1 cellular context compared by ENCODE assay signal in the genomic region with DNA sequence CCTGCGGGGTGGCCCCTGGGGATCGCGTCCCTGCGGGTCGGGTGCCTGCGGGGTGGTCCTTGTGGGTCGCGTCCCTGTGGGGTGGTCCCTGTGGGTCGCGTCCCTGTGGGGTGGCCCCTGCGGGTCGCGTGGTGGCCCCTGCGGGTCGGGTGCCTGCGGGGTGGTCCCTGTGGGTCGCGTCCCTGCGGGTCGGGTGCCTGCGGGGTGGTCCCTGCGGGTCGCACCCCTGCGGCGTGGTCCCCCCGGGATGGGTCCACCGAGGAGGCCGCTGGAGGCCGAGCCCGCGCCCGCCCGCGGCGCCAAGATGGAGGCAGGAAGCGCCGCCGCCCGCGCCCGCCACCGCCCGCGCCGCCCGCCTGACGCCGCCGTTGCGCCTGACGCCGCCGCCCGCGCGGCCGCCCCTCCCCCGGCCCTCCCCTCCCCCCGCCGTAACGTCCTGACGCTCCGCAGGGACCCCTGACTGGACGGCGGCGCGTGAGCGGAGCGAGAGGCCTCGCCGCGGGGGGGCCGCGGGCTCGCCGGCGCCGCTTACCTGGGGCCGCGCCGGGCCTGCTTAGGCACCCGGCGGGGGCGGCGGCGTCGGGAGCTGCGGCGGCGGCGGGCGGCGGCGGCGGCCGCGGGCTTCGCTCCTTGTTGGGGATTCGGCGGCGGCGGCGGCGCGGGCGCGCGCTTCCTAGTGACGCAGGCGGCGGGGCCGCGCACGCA.
TF ChIP-seq lines count a peak whose summit lies in the region.

A gene with protein sequence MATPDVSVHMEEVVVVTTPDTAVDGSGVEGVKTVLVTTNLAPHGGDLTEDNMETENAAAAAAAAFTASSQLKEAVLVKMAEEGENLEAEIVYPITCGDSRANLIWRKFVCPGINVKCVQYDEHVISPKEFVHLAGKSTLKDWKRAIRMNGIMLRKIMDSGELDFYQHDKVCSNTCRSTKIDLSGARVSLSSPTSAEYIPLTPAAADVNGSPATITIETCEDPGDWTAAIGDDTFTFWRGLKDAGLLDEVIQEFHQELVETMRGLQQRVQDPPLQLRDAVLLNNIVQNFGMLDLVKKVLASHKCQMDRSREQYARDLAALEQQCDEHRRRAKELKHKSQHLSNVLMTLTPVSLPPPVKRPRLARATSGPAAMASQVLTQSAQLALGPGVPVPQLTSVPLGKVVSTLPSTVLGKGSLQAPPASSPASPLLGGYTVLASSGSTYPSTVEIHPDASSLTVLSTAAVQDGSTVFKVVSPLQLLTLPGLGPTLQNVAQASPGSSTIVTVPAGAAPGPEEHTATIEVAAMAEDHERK (minus strand): TSS at position 678 of the 705 bp plus-strand sequence. CDS start 7,704 bp downstream, outside the sequence.

TF ChIP-seq in K562, 482 proteins besides CTCF, POLR2A, EP300 and RAD21 (continues in another document):
- TF ChIP-seq PCBP1 (IDR thresholded peaks at IDR 0.05; ENCODE audit: low read depth, low read length, poor library complexity, severe bottlenecking): peak; percentile 40
- TF ChIP-seq ZNF584 (CRISPR knock-in tag; IDR thresholded peaks at IDR 0.05; ENCODE audit: low read depth): no peak
- TF ChIP-seq CREM (IDR thresholded peaks at IDR 0.05; ENCODE audit: low read depth): peak; percentile 88
- no peak for TF ChIP-seq ZNF354B (CRISPR knock-in tag; IDR thresholded peaks at IDR 0.05)
- TF ChIP-seq FOSL1 (tag; conservative IDR thresholded peaks at IDR 0.05): peak; percentile 55; the same call in 1 of the 2 replicates
- no peak for TF ChIP-seq NBN (IDR thresholded peaks at IDR 0.05; ENCODE audit: low read depth)
- no peak for TF ChIP-seq ZNF274 (IDR thresholded peaks at IDR 0.05; ENCODE audit: borderline replicate concordance, low read depth, low read length)
- peak; percentile 53; the same call in 1 of the 2 replicates for TF ChIP-seq GABPA (tag; conservative IDR thresholded peaks at IDR 0.05; ENCODE audit: low read depth)
- TF ChIP-seq, protein P1, sequence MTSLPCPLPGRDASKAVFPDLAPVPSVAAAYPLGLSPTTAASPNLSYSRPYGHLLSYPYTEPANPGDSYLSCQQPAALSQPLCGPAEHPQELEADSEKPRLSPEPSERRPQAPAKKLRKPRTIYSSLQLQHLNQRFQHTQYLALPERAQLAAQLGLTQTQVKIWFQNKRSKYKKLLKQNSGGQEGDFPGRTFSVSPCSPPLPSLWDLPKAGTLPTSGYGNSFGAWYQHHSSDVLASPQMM (CRISPR knock-in tag; IDR thresholded peaks at IDR 0.05): no peak
- TF ChIP-seq ZNF644 (tag; IDR thresholded peaks at IDR 0.05; ENCODE audit: low read depth): no peak
- TF ChIP-seq, protein P2, sequence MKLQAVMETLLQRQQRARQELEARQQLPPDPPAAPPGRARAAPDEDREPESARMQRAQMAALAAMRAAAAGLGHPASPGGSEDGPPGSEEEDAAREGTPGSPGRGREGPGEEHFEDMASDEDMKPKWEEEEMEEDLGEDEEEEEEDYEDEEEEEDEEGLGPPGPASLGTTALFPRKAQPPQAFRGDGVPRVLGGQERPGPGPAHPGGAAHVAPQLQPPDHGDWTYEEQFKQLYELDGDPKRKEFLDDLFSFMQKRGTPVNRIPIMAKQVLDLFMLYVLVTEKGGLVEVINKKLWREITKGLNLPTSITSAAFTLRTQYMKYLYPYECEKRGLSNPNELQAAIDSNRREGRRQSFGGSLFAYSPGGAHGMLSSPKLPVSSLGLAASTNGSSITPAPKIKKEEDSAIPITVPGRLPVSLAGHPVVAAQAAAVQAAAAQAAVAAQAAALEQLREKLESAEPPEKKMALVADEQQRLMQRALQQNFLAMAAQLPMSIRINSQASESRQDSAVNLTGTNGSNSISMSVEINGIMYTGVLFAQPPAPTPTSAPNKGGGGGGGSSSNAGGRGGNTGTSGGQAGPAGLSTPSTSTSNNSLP (IDR thresholded peaks at IDR 0.05; ENCODE audit: borderline replicate concordance, low read depth, low read length): no peak
- TF ChIP-seq, protein P3, sequence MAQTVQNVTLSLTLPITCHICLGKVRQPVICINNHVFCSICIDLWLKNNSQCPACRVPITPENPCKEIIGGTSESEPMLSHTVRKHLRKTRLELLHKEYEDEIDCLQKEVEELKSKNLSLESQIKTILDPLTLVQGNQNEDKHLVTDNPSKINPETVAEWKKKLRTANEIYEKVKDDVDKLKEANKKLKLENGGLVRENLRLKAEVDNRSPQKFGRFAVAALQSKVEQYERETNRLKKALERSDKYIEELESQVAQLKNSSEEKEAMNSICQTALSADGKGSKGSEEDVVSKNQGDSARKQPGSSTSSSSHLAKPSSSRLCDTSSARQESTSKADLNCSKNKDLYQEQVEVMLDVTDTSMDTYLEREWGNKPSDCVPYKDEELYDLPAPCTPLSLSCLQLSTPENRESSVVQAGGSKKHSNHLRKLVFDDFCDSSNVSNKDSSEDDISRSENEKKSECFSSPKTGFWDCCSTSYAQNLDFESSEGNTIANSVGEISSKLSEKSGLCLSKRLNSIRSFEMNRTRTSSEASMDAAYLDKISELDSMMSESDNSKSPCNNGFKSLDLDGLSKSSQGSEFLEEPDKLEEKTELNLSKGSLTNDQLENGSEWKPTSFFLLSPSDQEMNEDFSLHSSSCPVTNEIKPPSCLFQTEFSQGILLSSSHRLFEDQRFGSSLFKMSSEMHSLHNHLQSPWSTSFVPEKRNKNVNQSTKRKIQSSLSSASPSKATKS (CRISPR knock-in tag; IDR thresholded peaks at IDR 0.05): no peak
- no peak for TF ChIP-seq SAFB2 (IDR thresholded peaks at IDR 0.05; ENCODE audit: borderline replicate concordance, low read depth, low read length, severe bottlenecking)
- TF ChIP-seq, protein P4, sequence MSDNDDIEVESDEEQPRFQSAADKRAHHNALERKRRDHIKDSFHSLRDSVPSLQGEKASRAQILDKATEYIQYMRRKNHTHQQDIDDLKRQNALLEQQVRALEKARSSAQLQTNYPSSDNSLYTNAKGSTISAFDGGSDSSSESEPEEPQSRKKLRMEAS (CRISPR knock-in tag; IDR thresholded peaks at IDR 0.05): no peak
- TF ChIP-seq SMARCA5 (IDR thresholded peaks at IDR 0.05): no peak
- TF ChIP-seq, protein P5, sequence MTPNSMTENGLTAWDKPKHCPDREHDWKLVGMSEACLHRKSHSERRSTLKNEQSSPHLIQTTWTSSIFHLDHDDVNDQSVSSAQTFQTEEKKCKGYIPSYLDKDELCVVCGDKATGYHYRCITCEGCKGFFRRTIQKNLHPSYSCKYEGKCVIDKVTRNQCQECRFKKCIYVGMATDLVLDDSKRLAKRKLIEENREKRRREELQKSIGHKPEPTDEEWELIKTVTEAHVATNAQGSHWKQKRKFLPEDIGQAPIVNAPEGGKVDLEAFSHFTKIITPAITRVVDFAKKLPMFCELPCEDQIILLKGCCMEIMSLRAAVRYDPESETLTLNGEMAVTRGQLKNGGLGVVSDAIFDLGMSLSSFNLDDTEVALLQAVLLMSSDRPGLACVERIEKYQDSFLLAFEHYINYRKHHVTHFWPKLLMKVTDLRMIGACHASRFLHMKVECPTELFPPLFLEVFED (CRISPR knock-in tag; conservative IDR thresholded peaks at IDR 0.05): no peak
- no peak for TF ChIP-seq MXI1 (IDR thresholded peaks at IDR 0.05; ENCODE audit: low read depth, low read length)
- no peak for TF ChIP-seq BRF1 (IDR thresholded peaks at IDR 0.05; ENCODE audit: borderline replicate concordance, extremely low read depth, insufficient read length)
- TF ChIP-seq, protein P6, sequence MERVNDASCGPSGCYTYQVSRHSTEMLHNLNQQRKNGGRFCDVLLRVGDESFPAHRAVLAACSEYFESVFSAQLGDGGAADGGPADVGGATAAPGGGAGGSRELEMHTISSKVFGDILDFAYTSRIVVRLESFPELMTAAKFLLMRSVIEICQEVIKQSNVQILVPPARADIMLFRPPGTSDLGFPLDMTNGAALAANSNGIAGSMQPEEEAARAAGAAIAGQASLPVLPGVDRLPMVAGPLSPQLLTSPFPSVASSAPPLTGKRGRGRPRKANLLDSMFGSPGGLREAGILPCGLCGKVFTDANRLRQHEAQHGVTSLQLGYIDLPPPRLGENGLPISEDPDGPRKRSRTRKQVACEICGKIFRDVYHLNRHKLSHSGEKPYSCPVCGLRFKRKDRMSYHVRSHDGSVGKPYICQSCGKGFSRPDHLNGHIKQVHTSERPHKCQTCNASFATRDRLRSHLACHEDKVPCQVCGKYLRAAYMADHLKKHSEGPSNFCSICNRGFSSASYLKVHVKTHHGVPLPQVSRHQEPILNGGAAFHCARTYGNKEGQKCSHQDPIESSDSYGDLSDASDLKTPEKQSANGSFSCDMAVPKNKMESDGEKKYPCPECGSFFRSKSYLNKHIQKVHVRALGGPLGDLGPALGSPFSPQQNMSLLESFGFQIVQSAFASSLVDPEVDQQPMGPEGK (CRISPR knock-in tag; IDR thresholded peaks at IDR 0.05; ENCODE audit: borderline replicate concordance): no peak
- TF ChIP-seq, protein P7, sequence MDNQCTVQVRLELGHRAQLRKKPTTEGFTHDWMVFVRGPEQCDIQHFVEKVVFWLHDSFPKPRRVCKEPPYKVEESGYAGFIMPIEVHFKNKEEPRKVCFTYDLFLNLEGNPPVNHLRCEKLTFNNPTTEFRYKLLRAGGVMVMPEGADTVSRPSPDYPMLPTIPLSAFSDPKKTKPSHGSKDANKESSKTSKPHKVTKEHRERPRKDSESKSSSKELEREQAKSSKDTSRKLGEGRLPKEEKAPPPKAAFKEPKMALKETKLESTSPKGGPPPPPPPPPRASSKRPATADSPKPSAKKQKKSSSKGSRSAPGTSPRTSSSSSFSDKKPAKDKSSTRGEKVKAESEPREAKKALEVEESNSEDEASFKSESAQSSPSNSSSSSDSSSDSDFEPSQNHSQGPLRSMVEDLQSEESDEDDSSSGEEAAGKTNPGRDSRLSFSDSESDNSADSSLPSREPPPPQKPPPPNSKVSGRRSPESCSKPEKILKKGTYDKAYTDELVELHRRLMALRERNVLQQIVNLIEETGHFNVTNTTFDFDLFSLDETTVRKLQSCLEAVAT (IDR thresholded peaks at IDR 0.05): no peak
- no peak for TF ChIP-seq SP1 (CRISPR knock-in tag; IDR thresholded peaks at IDR 0.05)
- no peak for TF ChIP-seq TCF3 (CRISPR knock-in tag; IDR thresholded peaks at IDR 0.05)
- TF ChIP-seq SIRT6 (IDR thresholded peaks at IDR 0.05; ENCODE audit: low read depth, low read length): no peak
- no peak for TF ChIP-seq XRCC3 (IDR thresholded peaks at IDR 0.05)
- TF ChIP-seq ZFX (CRISPR knock-in tag; IDR thresholded peaks at IDR 0.05): peak; percentile 58
- TF ChIP-seq HNRNPL (IDR thresholded peaks at IDR 0.05; ENCODE audit: low read depth, low read length): peak; percentile 58; the same call in 1 of the 2 replicates
- TF ChIP-seq, protein P8, sequence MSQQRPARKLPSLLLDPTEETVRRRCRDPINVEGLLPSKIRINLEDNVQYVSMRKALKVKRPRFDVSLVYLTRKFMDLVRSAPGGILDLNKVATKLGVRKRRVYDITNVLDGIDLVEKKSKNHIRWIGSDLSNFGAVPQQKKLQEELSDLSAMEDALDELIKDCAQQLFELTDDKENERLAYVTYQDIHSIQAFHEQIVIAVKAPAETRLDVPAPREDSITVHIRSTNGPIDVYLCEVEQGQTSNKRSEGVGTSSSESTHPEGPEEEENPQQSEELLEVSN (IDR thresholded peaks at IDR 0.05; ENCODE audit: borderline replicate concordance in 1 of 2, extremely low read depth in 1 of 2, insufficient read depth in 1 of 2, insufficient read length in 1 of 2, low read depth in 1 of 2, low read length in 1 of 2, poor library complexity in 1 of 2, severe bottlenecking in 1 of 2): peak in 1 of 2 experiments; percentile 60
- TF ChIP-seq MCM3 (IDR thresholded peaks at IDR 0.05): no peak
- no peak for TF ChIP-seq FOXM1 (IDR thresholded peaks at IDR 0.05; ENCODE audit: low read depth)
- TF ChIP-seq FOXM1 (CRISPR knock-in tag; IDR thresholded peaks at IDR 0.05; ENCODE audit: low read depth): no peak
- no peak for TF ChIP-seq BCL6 (CRISPR knock-in tag; IDR thresholded peaks at IDR 0.05)
- TF ChIP-seq, protein P9, sequence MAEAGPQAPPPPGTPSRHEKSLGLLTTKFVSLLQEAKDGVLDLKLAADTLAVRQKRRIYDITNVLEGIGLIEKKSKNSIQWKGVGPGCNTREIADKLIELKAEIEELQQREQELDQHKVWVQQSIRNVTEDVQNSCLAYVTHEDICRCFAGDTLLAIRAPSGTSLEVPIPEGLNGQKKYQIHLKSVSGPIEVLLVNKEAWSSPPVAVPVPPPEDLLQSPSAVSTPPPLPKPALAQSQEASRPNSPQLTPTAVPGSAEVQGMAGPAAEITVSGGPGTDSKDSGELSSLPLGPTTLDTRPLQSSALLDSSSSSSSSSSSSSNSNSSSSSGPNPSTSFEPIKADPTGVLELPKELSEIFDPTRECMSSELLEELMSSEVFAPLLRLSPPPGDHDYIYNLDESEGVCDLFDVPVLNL (CRISPR knock-in tag; IDR thresholded peaks at IDR 0.05; ENCODE audit: low read depth): no peak
- no peak for TF ChIP-seq SMARCC2 (IDR thresholded peaks at IDR 0.05; ENCODE audit: low read depth)
- TF ChIP-seq, protein P10, sequence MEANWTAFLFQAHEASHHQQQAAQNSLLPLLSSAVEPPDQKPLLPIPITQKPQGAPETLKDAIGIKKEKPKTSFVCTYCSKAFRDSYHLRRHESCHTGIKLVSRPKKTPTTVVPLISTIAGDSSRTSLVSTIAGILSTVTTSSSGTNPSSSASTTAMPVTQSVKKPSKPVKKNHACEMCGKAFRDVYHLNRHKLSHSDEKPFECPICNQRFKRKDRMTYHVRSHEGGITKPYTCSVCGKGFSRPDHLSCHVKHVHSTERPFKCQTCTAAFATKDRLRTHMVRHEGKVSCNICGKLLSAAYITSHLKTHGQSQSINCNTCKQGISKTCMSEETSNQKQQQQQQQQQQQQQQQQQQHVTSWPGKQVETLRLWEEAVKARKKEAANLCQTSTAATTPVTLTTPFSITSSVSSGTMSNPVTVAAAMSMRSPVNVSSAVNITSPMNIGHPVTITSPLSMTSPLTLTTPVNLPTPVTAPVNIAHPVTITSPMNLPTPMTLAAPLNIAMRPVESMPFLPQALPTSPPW (CRISPR knock-in tag; IDR thresholded peaks at IDR 0.05): peak; percentile 99
- no peak for TF ChIP-seq ZNF134 (CRISPR knock-in tag; conservative IDR thresholded peaks at IDR 0.05)
- peak; percentile 73; the same call in 1 of the 2 replicates for TF ChIP-seq SAFB (IDR thresholded peaks at IDR 0.05; ENCODE audit: borderline replicate concordance, low read depth, low read length)
- TF ChIP-seq SREBF1 (IDR thresholded peaks at IDR 0.05; ENCODE audit: borderline replicate concordance, low read depth, low read length): no peak
- TF ChIP-seq, protein P11, sequence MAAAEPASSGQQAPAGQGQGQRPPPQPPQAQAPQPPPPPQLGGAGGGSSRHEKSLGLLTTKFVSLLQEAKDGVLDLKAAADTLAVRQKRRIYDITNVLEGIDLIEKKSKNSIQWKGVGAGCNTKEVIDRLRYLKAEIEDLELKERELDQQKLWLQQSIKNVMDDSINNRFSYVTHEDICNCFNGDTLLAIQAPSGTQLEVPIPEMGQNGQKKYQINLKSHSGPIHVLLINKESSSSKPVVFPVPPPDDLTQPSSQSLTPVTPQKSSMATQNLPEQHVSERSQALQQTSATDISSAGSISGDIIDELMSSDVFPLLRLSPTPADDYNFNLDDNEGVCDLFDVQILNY (CRISPR knock-in tag; IDR thresholded peaks at IDR 0.05): no peak
- no peak for TF ChIP-seq SNRNP70 (optimal IDR thresholded peaks at IDR 0.05; ENCODE audit: low read depth, low read length)
- TF ChIP-seq, protein P12, sequence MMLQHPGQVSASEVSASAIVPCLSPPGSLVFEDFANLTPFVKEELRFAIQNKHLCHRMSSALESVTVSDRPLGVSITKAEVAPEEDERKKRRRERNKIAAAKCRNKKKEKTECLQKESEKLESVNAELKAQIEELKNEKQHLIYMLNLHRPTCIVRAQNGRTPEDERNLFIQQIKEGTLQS (IDR thresholded peaks at IDR 0.05): no peak
- TF ChIP-seq, protein P12 (CRISPR knock-in tag; conservative IDR thresholded peaks at IDR 0.05): no peak
- TF ChIP-seq ZNF766 (CRISPR knock-in tag; conservative IDR thresholded peaks at IDR 0.05): peak; percentile 63; the same call in 1 of the 2 replicates
